In genomic region chr3:7950890-7951289, GRCh38 we compare ENCODE assay signal across 31 cellular contexts.
"Had no signal": no experiment of that assay in that cellular context is flagged by ENCODE, and none has a peak within 500 bp of the region (broad histone marks: within the 10 kb centered on the region; RNA-seq: fewer than 3 reads in every experiment).

No MANE protein-coding gene starts in this region.

- H3K4me1 ChIP-seq: adrenal gland, body of pancreas, heart left ventricle, left lung, lower lobe of right lung, right atrium auricular region, stomach, thyroid gland, upper lobe of left lung had no signal

- DNase-seq: activated CD4-positive, alpha-beta T cell treated with anti-CD3 and anti-CD28 coated beads for 4 hours; activated CD4-positive, alpha-beta T cell treated with anti-CD3 and anti-CD28 coated beads, Interleukin-2, amount 50 U/mL, for 4 hours; activated CD8-positive, alpha-beta memory T cell treated with anti-CD3 and anti-CD28 coated beads for 24 hours; activated effector memory CD4-positive, alpha-beta T cell treated with anti-CD3 and anti-CD28 coated beads, Interleukin-2, amount 50 U/mL, for 16 hours; activated naive CD4-positive, alpha-beta T cell treated with anti-CD3 and anti-CD28 coated beads for 36 hours; activated naive CD8-positive, alpha-beta T cell treated with anti-CD3 and anti-CD28 coated beads for 36 hours; activated T-cell treated with anti-CD3 and anti-CD28 coated beads, Interleukin-2, amount 50 U/mL, for 1 hour; adrenal gland; aorta; body of pancreas; dorsolateral prefrontal cortex; effector memory CD4-positive, alpha-beta T cell; erythroblast; heart left ventricle; kidney glomerular epithelial cell; left lung; lower lobe of right lung; mucosa of descending colon; stimulated activated CD4-positive, alpha-beta T cell treated with anti-CD3 and anti-CD28 coated beads, Interleukin-1b, Interleukin-23, amount 100 ng/mL, for 48 hours; stimulated activated CD4-positive, alpha-beta T cell treated with anti-CD3 and anti-CD28 coated beads, Interleukin-4, amount 100 ng/mL, for 4 hours; stimulated activated CD8-positive, alpha-beta memory T cell treated with anti-CD3 and anti-CD28 coated beads, Interleukin-4, amount 100 ng/mL, for 48 hours; stimulated activated naive B cell treated with anti-CD40 and anti-IgM and Interleukin-4, amounts not matched to agents 10 μg/mL and 1 μg/mL and 100 μg/mL, for 72 hours; stomach; T-helper 9 cell; thyroid gland; upper lobe of left lung had no signal

- H3K27ac ChIP-seq: adrenal gland, body of pancreas, cardiac muscle cell, coronary artery, dorsolateral prefrontal cortex, heart left ventricle, left lung, lower lobe of right lung, right atrium auricular region, stomach, thyroid gland, upper lobe of left lung, VCaP had no signal

- H3K27me3 ChIP-seq: adrenal gland, body of pancreas, cardiac muscle cell, dorsolateral prefrontal cortex, heart left ventricle, left lung, right atrium auricular region, stomach, thyroid gland, upper lobe of left lung had no signal

- ATAC-seq: body of pancreas; heart left ventricle; left lung; lower lobe of right lung; mucosa of descending colon; natural killer cell treated with Interleukin-12 subunit alpha and Interleukin-12 subunit beta and Interleukin-15 and Interleukin-18, amount 100 ng/mL, for 72 hours; stimulated activated naive B cell treated with anti-CD40 and anti-IgM and Interleukin-4, amounts not matched to agents 10 μg/mL and 1 μg/mL and 100 μg/mL, for 72 hours had no signal
